ENCODE assay signal across 15 cellular contexts in the genomic region with DNA sequence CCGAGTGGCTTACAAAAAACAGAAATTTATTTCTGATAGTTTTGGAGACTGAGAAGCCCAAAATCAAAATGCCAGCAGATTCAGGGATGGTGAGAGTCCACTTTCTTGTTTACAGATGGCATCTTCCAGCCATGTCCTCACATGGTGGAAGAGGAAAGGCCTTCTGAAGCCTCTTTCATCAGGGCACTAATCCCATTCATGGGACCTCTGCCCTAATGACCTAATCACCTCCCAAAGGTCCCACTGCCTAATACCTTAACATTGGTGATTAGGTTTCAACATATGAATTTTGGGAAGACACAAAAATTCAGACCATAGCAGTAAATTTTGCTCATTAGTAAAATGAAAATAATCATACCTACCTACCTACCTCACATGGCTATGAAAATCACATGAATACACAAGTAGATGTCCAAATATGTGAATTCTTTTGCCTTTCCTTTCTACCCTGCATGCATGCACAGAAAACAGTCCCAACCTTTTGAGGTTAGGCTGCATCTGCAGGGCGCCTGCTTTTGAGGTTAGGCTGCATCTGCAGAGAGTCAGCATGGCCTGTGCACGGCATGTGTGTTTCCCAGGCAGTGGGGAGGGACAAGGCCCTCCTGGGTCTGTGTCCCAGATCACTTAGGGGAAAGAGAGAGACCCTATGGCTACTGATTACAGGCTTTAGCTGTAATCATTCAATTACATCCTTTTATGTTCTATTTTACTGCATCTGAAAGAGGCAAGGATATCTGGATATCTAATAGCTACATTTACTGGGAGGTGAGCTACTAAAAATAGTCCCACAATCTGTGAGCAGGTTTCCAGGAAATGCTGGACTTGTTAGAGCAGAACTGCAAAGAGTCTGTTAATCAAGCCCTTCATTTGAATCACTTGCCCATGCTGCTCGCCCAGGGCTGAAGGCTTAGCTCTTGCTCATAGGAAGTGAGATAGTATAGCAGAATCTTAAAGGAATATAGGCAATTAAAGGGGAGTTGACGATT.
DNase-seq lines count a peak whose midpoint lies in the region; ATAC-seq and TF ChIP-seq lines count a peak whose summit lies in the region.
"Had no signal": no experiment of that assay in that cellular context is flagged by ENCODE, and none has a peak within 500 bp of the region (broad histone marks: within the 10 kb centered on the region; RNA-seq: fewer than 3 reads in every experiment).

No MANE protein-coding gene starts in this region.

- TF ChIP-seq RAD21 in SK-N-SH (IDR thresholded peaks at IDR 0.05; ENCODE audit: low read length) = peak; percentile 34

- no peaks in the 10 kb centered on the region for H3K9me3 Mint-ChIP-seq in HFFc6
- H3K9me3 Mint-ChIP-seq in CD8-positive, alpha-beta memory T cell = peaks cover 0 to 6% (median 0%) of the 10 kb centered on the region in 5 donors
- H3K9me3 Mint-ChIP-seq: activated naive CD4-positive, alpha-beta T cell treated with anti-CD3 and anti-CD28 coated beads, Interleukin-2, amount 50 U/mL, for 24 hours had no signal

- H3K9ac ChIP-seq in SK-N-SH = peak overlapping the region; percentile 64; the same call in 1 of the 2 replicates

- no peak overlapping the region for H3K4me3 ChIP-seq in SK-N-SH (ENCODE audit: low read depth in 2 of 2, low read length in 1 of 2)
- H3K4me3 ChIP-seq in CD8-positive, alpha-beta memory T cell (ENCODE audit: low read length) = no peak overlapping the region
- H3K4me3 ChIP-seq: esophagus muscularis mucosa, suprapubic skin had no signal

- WGBS in SK-N-SH (ENCODE audit: low lambda C conversion rate) = 30% methylated on average over 5 of the region's 5 CpGs

- ATAC-seq in HG03378 (IDR thresholded peaks at IDR 0.05; ENCODE audit: unreplicated experiment) (no peak), HG02970 (IDR thresholded peaks at IDR 0.05; ENCODE audit: low FRiP score, unreplicated experiment) (no peak)

- peak overlapping the region; percentile 90 to 98 for H3K27ac ChIP-seq in SK-N-SH (ENCODE audit: low read depth in 2 of 2, low read length in 1 of 2)
- H3K27ac ChIP-seq in CD8-positive, alpha-beta memory T cell (ENCODE audit: low read depth, low read length) = no peak overlapping the region
- H3K27ac ChIP-seq: C4-2B, esophagus muscularis mucosa, suprapubic skin had no signal

- peaks cover 19 to 52% of the 10 kb centered on the region in 2 experiments for H3K4me1 ChIP-seq in SK-N-SH (ENCODE audit: control insufficient read depth in 1 of 2, insufficient read depth in 2 of 2, low read depth in 1 of 2, low read length in 1 of 2)
- H3K4me1 ChIP-seq in CD8-positive, alpha-beta memory T cell (ENCODE audit: insufficient read depth, low read length) = no peaks in the 10 kb centered on the region

- peaks cover 14% of the 10 kb centered on the region; the same call in 1 of the 2 replicates for H3K36me3 Mint-ChIP-seq in HFFc6 (ENCODE audit: low read depth)
- H3K36me3 Mint-ChIP-seq in CD8-positive, alpha-beta memory T cell = no peaks in the 10 kb centered on the region
- H3K36me3 Mint-ChIP-seq: activated naive CD4-positive, alpha-beta T cell treated with anti-CD3 and anti-CD28 coated beads, Interleukin-2, amount 50 U/mL, for 24 hours had no signal

- no peaks in the 10 kb centered on the region for H3K27me3 ChIP-seq in SK-N-SH (ENCODE audit: insufficient read depth)
- H3K27me3 ChIP-seq in CD8-positive, alpha-beta memory T cell (ENCODE audit: insufficient read depth, low read length, poor library complexity, severe bottlenecking) = no peaks in the 10 kb centered on the region
- H3K27me3 ChIP-seq: esophagus muscularis mucosa, suprapubic skin had no signal

- H3K4me1 Mint-ChIP-seq in HFFc6 (ENCODE audit: low read depth) = peaks cover 80% of the 10 kb centered on the region
- no peaks in the 10 kb centered on the region for H3K4me1 Mint-ChIP-seq in CD8-positive, alpha-beta memory T cell
- H3K4me1 Mint-ChIP-seq: activated naive CD4-positive, alpha-beta T cell treated with anti-CD3 and anti-CD28 coated beads, Interleukin-2, amount 50 U/mL, for 24 hours had no signal

- peak; percentile 27 for DNase-seq in COLO668 (lab: John Stamatoyannopoulos, UW; ENCODE audit: unreplicated experiment)
- peak; percentile 59 for DNase-seq in HFFc6
- peak; percentile 44 for DNase-seq in SK-N-SH
- peak; percentile 73 for DNase-seq in glomerular visceral epithelial cell (ENCODE audit: extremely low spot score)
- DNase-seq in CD8-positive, alpha-beta memory T cell = no peak
- no peak for DNase-seq in middle frontal gyrus (ENCODE audit: extremely low spot score, low spot score)
- DNase-seq: activated CD4-positive, alpha-beta T cell treated with anti-CD3 and anti-CD28 coated beads for 1 hour; GOT3; stimulated activated CD4-positive, alpha-beta T cell treated with anti-CD3 and anti-CD28 coated beads, Interleukin-1b, Interleukin-23, amount 100 ng/mL, for 48 hours had no signal

- H3K27ac Mint-ChIP-seq in HFFc6 = peak overlapping the region; percentile 68
- no peak overlapping the region for H3K27ac Mint-ChIP-seq in CD8-positive, alpha-beta memory T cell
- H3K27ac Mint-ChIP-seq: activated naive CD4-positive, alpha-beta T cell treated with anti-CD3 and anti-CD28 coated beads, Interleukin-2, amount 50 U/mL, for 24 hours had no signal

- H3K79me2 ChIP-seq in SK-N-SH (ENCODE audit: insufficient read depth) = no peaks in the 10 kb centered on the region

- H3K9me2 ChIP-seq in SK-N-SH = no peaks in the 10 kb centered on the region

- H3K4me3 Mint-ChIP-seq in HFFc6 = peak overlapping the region; percentile 36; the same call in 1 of the 2 replicates
- no peak overlapping the region for H3K4me3 Mint-ChIP-seq in CD8-positive, alpha-beta memory T cell
- H3K4me3 Mint-ChIP-seq: activated naive CD4-positive, alpha-beta T cell treated with anti-CD3 and anti-CD28 coated beads, Interleukin-2, amount 50 U/mL, for 24 hours had no signal

- H3K36me3 ChIP-seq in SK-N-SH (replicated peaks in 1 of 2; ENCODE audit: control insufficient read depth in 1 of 2, insufficient read depth in 2 of 2, low read length in 1 of 2) = peaks cover 0 to 7% of the 10 kb centered on the region in 2 experiments
- no peaks in the 10 kb centered on the region for H3K36me3 ChIP-seq in CD8-positive, alpha-beta memory T cell (ENCODE audit: insufficient read depth, low read length)
- H3K36me3 ChIP-seq: esophagus muscularis mucosa, suprapubic skin had no signal

- peaks cover 49% of the 10 kb centered on the region for H3F3A ChIP-seq in SK-N-SH (replicated peaks; ENCODE audit: insufficient read depth)

- H2AFZ ChIP-seq in SK-N-SH (ENCODE audit: low read depth) = peak overlapping the region; percentile 54; the same call in 1 of the 2 replicates

- H4K20me1 ChIP-seq in SK-N-SH (ENCODE audit: insufficient read depth) = no peaks in the 10 kb centered on the region

- no peaks in the 10 kb centered on the region for H3K27me3 Mint-ChIP-seq in HFFc6 (ENCODE audit: insufficient read depth)
- H3K27me3 Mint-ChIP-seq in CD8-positive, alpha-beta memory T cell = no peaks in the 10 kb centered on the region

- POLR2A ChIA-PET in SK-N-SH (lab: Yijun Ruan, JAX) = interaction anchor here (0.7 to 1.3 kb wide), 2 partner anchors 496 to 499 kb away, joined by 5 to 8 read pairs; no protein-coding TSS in a partner anchor
- POLR2A ChIA-PET in CD8-positive, alpha-beta memory T cell (lab: Charles Lee) = no interaction called here

- TF ChIP-seq CTCF in HFFc6 (IDR thresholded peaks at IDR 0.05) = no peak
- no peak for TF ChIP-seq CTCF in SK-N-SH (IDR thresholded peaks at IDR 0.05)

- peak overlapping the region; percentile 48 for H3K4me2 ChIP-seq in SK-N-SH

- CTCF ChIA-PET in SK-N-SH (lab: Yijun Ruan, JAX) = interaction anchor here (0.6 kb wide), 1 partner anchor 292 kb away, joined by 3 read pairs; no protein-coding TSS in a partner anchor
- CTCF ChIA-PET in CD8-positive, alpha-beta memory T cell (lab: Charles Lee) = no interaction called here

- H3K9me3 ChIP-seq in SK-N-SH = no peaks in the 10 kb centered on the region
- no peaks in the 10 kb centered on the region for H3K9me3 ChIP-seq in CD8-positive, alpha-beta memory T cell (ENCODE audit: low read length)
- H3K9me3 ChIP-seq: esophagus muscularis mucosa, suprapubic skin had no signal

- TF ChIP-seq EP300 in SK-N-SH (IDR thresholded peaks at IDR 0.05; ENCODE audit: borderline replicate concordance in 1 of 2, low read depth in 1 of 2, low read length in 1 of 2) = peak; percentile 75 to 92

TF ChIP-seq in SK-N-SH, 30 proteins besides CTCF, POLR2A, EP300 and RAD21 (continues in another document):
- TF ChIP-seq EZH2phosphoT487 (IDR thresholded peaks at IDR 0.05; ENCODE audit: borderline replicate concordance, low read depth) (no peak), MAX (IDR thresholded peaks at IDR 0.05; ENCODE audit: low read depth) (peak; percentile 76; the same call in 1 of the 2 replicates), TCF12 (IDR thresholded peaks at IDR 0.05) (peak; percentile 74), USF2 (IDR thresholded peaks at IDR 0.05; ENCODE audit: borderline replicate concordance, low read depth, low read length) (no peak), FOSL2 (IDR thresholded peaks at IDR 0.05; ENCODE audit: borderline replicate concordance, low read depth) (peak; percentile 33; the same call in 1 of the 2 replicates), TEAD4 (IDR thresholded peaks at IDR 0.05; ENCODE audit: borderline replicate concordance, insufficient read depth) (no peak), TAF1 (IDR thresholded peaks at IDR 0.05; ENCODE audit: borderline replicate concordance, low read depth, low read length) (peak; percentile 40; the same call in 1 of the 2 replicates)

Comparison
In these comparisons a context has a peak if more than half of its experiments do, and no peak if none do; other contexts are left out.
1. DNase-seq: peak in COLO668 (single experiment), HFFc6 (single experiment), SK-N-SH (single experiment) and glomerular visceral epithelial cell (single experiment); none in CD8-positive, alpha-beta memory T cell (0 of 5) and middle frontal gyrus (single experiment).